ENCODE assay signal across 27 cellular contexts in genomic region chr2:218889937-218890336, GRCh38. TPM values are rescaled to one million over a fixed set of nuclear protein-coding genes. Genes with fewer than 3 reads are reported as not detected.
"Had no signal": no experiment of that assay in that cellular context is flagged by ENCODE, and none has a peak within 500 bp of the region (broad histone marks: within the 10 kb centered on the region; RNA-seq: fewer than 3 reads in every experiment).

No MANE protein-coding gene starts in this region.

- H3K4me2 ChIP-seq: smooth muscle cell had no signal

- H3K27me3 Mint-ChIP-seq: stimulated activated naive B cell treated with anti-CD40 and anti-IgM and Interleukin-4, amounts not matched to agents 10 μg/mL and 1 μg/mL and 100 μg/mL, for 72 hours had no signal

- H3K27me3 ChIP-seq: uterus had no signal

- H3K4me3 Mint-ChIP-seq: activated T-cell treated with anti-CD3 and anti-CD28 coated beads, Interleukin-2, amount 50 U/mL, for 4 hours; central memory CD8-positive, alpha-beta T cell; immature natural killer cell; nephron progenitor cell; stimulated activated naive B cell treated with anti-CD40 and anti-IgM and Interleukin-4, amounts not matched to agents 10 μg/mL and 1 μg/mL and 100 μg/mL, for 72 hours; T-helper 2 cell treated with Interferon-gamma antibody and Interleukin-4, amounts not matched to agents 5 μg/mL and 100 μg/mL, for 36 hours had no signal

- DNase-seq: activated CD4-positive, alpha-beta T cell treated with anti-CD3 and anti-CD28 coated beads for 4 hours; activated CD4-positive, alpha-beta T cell treated with anti-CD3 and anti-CD28 coated beads, Interleukin-2, amount 50 U/mL, for 48 hours; activated CD8-positive, alpha-beta memory T cell treated with anti-CD3 and anti-CD28 coated beads, Interleukin-2, amount 50 U/mL, for 48 hours; activated T-cell treated with anti-CD3 and anti-CD28 coated beads, Interleukin-2, amount 50 U/mL, for 4 hours; effector memory CD4-positive, alpha-beta T cell; foreskin melanocyte; immature natural killer cell; left ventricle myocardium superior; nephron progenitor cell; nucleus accumbens; sigmoid colon; stimulated activated CD4-positive, alpha-beta T cell treated with anti-CD3 and anti-CD28 coated beads, Interleukin-2, amount 100 ng/mL, for 48 hours; stimulated activated CD8-positive, alpha-beta memory T cell treated with anti-CD3 and anti-CD28 coated beads, Interleukin-4, amount 100 ng/mL, for 48 hours; stimulated activated naive B cell treated with anti-CD40 and anti-IgM and Interleukin-4, amounts not matched to agents 10 μg/mL and 1 μg/mL and 100 μg/mL, for 72 hours; transverse colon; uterus had no signal

- ATAC-seq: activated naive CD4-positive, alpha-beta T cell treated with anti-CD3 and anti-CD28 coated beads, Interleukin-2, amount 50 U/mL, for 72 hours; activated T-cell treated with anti-CD3 and anti-CD28 coated beads, Interleukin-2, amount 50 U/mL, for 4 hours; esophagus mucosa; left ventricle myocardium superior; stimulated activated naive B cell treated with anti-CD40 and anti-IgM and Interleukin-4, amounts not matched to agents 10 μg/mL and 1 μg/mL and 100 μg/mL, for 72 hours had no signal

- H3K36me3 ChIP-seq: sigmoid colon, transverse colon, uterus had no signal

- H3K9me3 ChIP-seq: sigmoid colon, transverse colon, uterus had no signal

- H3K27ac ChIP-seq: sigmoid colon, transverse colon, uterus had no signal

- H3K4me3 ChIP-seq: sigmoid colon, smooth muscle cell, transverse colon, uterus had no signal

- H3K27ac Mint-ChIP-seq: activated naive CD4-positive, alpha-beta T cell treated with anti-CD3 and anti-CD28 coated beads, Interleukin-2, amount 50 U/mL, for 72 hours; activated T-helper 2 cell treated with anti-CD3 and anti-CD28 coated beads, Interferon-gamma antibody, Interleukin-2, Interleukin-4, amounts not matched to agents 10 μg/mL and 5 μg/mL and 100 μg/mL, durations not matched to agents 14 hours and 24 hours and 36 hours; nephron progenitor cell; stimulated activated naive B cell treated with anti-CD40 and anti-IgM and Interleukin-4, amounts not matched to agents 10 μg/mL and 1 μg/mL and 100 μg/mL, for 72 hours; T-helper 2 cell treated with Interferon-gamma antibody and Interleukin-4, amounts not matched to agents 5 μg/mL and 100 μg/mL, for 36 hours had no signal

- H3K9me3 Mint-ChIP-seq: activated naive CD4-positive, alpha-beta T cell treated with anti-CD3 and anti-CD28 coated beads, Interleukin-2, amount 50 U/mL, for 72 hours; activated T-cell treated with anti-CD3 and anti-CD28 coated beads, Interleukin-2, amount 50 U/mL, for 4 hours; activated T-helper 2 cell treated with anti-CD3 and anti-CD28 coated beads, Interferon-gamma antibody, Interleukin-2, Interleukin-4, amounts not matched to agents 10 μg/mL and 5 μg/mL and 100 μg/mL, durations not matched to agents 14 hours and 24 hours and 36 hours; central memory CD8-positive, alpha-beta T cell; stimulated activated naive B cell treated with anti-CD40 and anti-IgM and Interleukin-4, amounts not matched to agents 10 μg/mL and 1 μg/mL and 100 μg/mL, for 72 hours; T-helper 2 cell treated with Interferon-gamma antibody and Interleukin-4, amounts not matched to agents 5 μg/mL and 100 μg/mL, for 36 hours had no signal

RNA-seq across cellular contexts. Expression of gene WNT10A, which starts 9.3 kb away (rescaled TPM):
- total RNA-seq: dermis microvascular lymphatic vessel endothelial cell, endothelial cell of umbilical vein, left ventricle myocardium superior, sigmoid colon, temporal lobe had no signal
- polyA plus RNA-seq: endothelial cell of umbilical vein had no signal

RNA-seq across cellular contexts. Expression of gene WNT6, which starts 30.3 kb away (rescaled TPM):
- total RNA-seq: activated naive CD4-positive, alpha-beta T cell treated with anti-CD3 and anti-CD28 coated beads, Interleukin-2, amount 50 U/mL, for 72 hours; activated T-helper 2 cell treated with anti-CD3 and anti-CD28 coated beads, Interferon-gamma antibody, Interleukin-2, Interleukin-4, amounts not matched to agents 10 μg/mL and 5 μg/mL and 100 μg/mL, durations not matched to agents 14 hours and 24 hours and 36 hours; dermis microvascular lymphatic vessel endothelial cell; endothelial cell of umbilical vein; esophagus mucosa; temporal lobe had no signal
- polyA plus RNA-seq: endothelial cell of umbilical vein had no signal

RNA-seq across cellular contexts. Expression of gene PRKAG3, which starts 58.3 kb away (rescaled TPM):
- total RNA-seq: activated CD8-positive, alpha-beta memory T cell treated with anti-CD3 and anti-CD28 coated beads for 36 hours; activated naive CD4-positive, alpha-beta T cell treated with anti-CD3 and anti-CD28 coated beads, Interleukin-2, amount 50 U/mL, for 72 hours; activated T-cell treated with anti-CD3 and anti-CD28 coated beads, Interleukin-2, amount 50 U/mL, for 4 hours; activated T-helper 2 cell treated with anti-CD3 and anti-CD28 coated beads, Interferon-gamma antibody, Interleukin-2, Interleukin-4, amounts not matched to agents 10 μg/mL and 5 μg/mL and 100 μg/mL, durations not matched to agents 14 hours and 24 hours and 36 hours; astrocyte; dermis microvascular lymphatic vessel endothelial cell; endothelial cell of umbilical vein; esophagus mucosa; sigmoid colon; smooth muscle cell; temporal lobe; transverse colon; uterus had no signal
- polyA plus RNA-seq: endothelial cell of umbilical vein, immature natural killer cell, sigmoid colon, smooth muscle cell had no signal
